In genomic region chr15:79221696-79222095, GRCh38 we compare ENCODE assay signal across 20 cellular contexts.
DNase-seq lines count a peak whose midpoint lies in the region; TF ChIP-seq lines count a peak whose summit lies in the region.
"Had no signal": no experiment of that assay in that cellular context is flagged by ENCODE, and none has a peak within 500 bp of the region (broad histone marks: within the 10 kb centered on the region; RNA-seq: fewer than 3 reads in every experiment).

No MANE protein-coding gene starts in this region.

- peak overlapping the region; percentile 22 to 91 for H3K27ac ChIP-seq in coronary artery
- H3K27ac ChIP-seq: SK-N-MC had no signal

- no peak overlapping the region for H3K4me3 ChIP-seq in coronary artery
- H3K4me3 ChIP-seq: SK-N-MC had no signal

- H3K27me3 Mint-ChIP-seq in mesothelial cell of epicardium (ENCODE audit: low read depth): peaks cover 20% of the 10 kb centered on the region

- H3K27ac Mint-ChIP-seq in mesothelial cell of epicardium: peak overlapping the region; percentile 93
- H3K27ac Mint-ChIP-seq: CD8-positive, alpha-beta T cell; IgD-negative memory B cell had no signal

- peaks cover 16% of the 10 kb centered on the region for H3K4me1 Mint-ChIP-seq in mesothelial cell of epicardium
- H3K4me1 Mint-ChIP-seq: IgD-negative memory B cell had no signal

- H3K9me3 Mint-ChIP-seq in mesothelial cell of epicardium: peaks cover 8% of the 10 kb centered on the region

- no peaks in the 10 kb centered on the region for H3K36me3 Mint-ChIP-seq in mesothelial cell of epicardium
- H3K36me3 Mint-ChIP-seq: CD8-positive, alpha-beta T cell; IgD-negative memory B cell had no signal

- no peak for TF ChIP-seq CTCF in coronary artery (IDR thresholded peaks at IDR 0.05)
- no peak for TF ChIP-seq CTCF in mesothelial cell of epicardium (IDR thresholded peaks at IDR 0.05; ENCODE audit: unreplicated experiment)

- H3K4me3 Mint-ChIP-seq in mesothelial cell of epicardium: no peak overlapping the region
- H3K4me3 Mint-ChIP-seq: CD8-positive, alpha-beta T cell; IgD-negative memory B cell had no signal

- peak; percentile 7 for DNase-seq in activated CD8-positive, alpha-beta memory T cell treated with anti-CD3 and anti-CD28 coated beads for 24 hours
- no peak for DNase-seq in activated CD8-positive, alpha-beta memory T cell treated with anti-CD3 and anti-CD28 coated beads, Interleukin-2, amount 50 U/mL, for 4 hours
- DNase-seq in coronary artery (ENCODE audit: low spot score): no peak
- peak in 1 of 2 experiments; percentile 50 for DNase-seq in mesothelial cell of epicardium (ENCODE audit: low spot score in 2 of 2, unreplicated experiment in 2 of 2)
- no peak for DNase-seq in NCI-H2171 treated with DMSO at 0.1 percent for 48 hours (lab: John Stamatoyannopoulos, UW)
- no peak for DNase-seq in NCI-H1694 treated with DMSO at 0.1 percent for 48 hours (lab: John Stamatoyannopoulos, UW)
- no peak for DNase-seq in NCI-H1048 (lab: John Stamatoyannopoulos, UW)
- DNase-seq in dermis blood vessel endothelial cell: no peak
- DNase-seq: AML-193; C1 segment of cervical spinal cord; CD8-positive, alpha-beta T cell; GDM1; GOT3; MV-4-11; NCI-H1417; NCI-H187; Right ventricle myocardium superior; SW 1271 had no signal
